ENCODE assay signal across 15 cellular contexts in the genomic region with DNA sequence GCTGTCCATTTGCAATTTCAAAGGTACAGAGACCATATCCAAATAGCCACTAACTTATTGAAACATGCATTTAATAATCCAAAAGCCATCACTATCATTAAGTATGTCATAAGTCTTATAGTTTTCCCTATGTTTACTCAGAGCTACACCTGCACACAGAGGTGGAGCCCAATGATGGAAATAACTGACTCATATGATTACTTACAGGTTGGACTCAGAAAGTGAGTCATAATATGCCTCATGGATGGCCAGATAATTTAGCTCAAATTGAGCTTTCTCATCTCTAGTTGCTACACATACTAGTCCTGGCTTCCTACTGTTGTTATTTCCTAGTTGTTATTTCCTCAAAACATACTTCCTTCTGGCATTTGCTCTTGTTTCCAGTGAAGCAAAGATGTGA.
DNase-seq lines count a peak whose midpoint lies in the region; ATAC-seq, FAIRE-seq and TF ChIP-seq lines count a peak whose summit lies in the region.
"Had no signal": no experiment of that assay in that cellular context is flagged by ENCODE, and none has a peak within 500 bp of the region (broad histone marks: within the 10 kb centered on the region; RNA-seq: fewer than 3 reads in every experiment).

No MANE protein-coding gene starts in this region.

- no peak overlapping the region for H3K9ac ChIP-seq in PC-3 (ENCODE audit: low read length)

- POLR2A ChIA-PET in PC-3 (lab: Charles Lee; ENCODE audit: unreplicated experiment) = no interaction called here

- intact Hi-C loops in PC-3 (cut with micrococcal nuclease) = no loop called here

- no peak overlapping the region for H3K4me3 ChIP-seq in PC-3 (ENCODE audit: low read length)
- H3K4me3 ChIP-seq in small intestine (ENCODE audit: low read depth in 1 of 2, low read length in 2 of 2) = no peak overlapping the region
- H3K4me3 ChIP-seq: HAP-1, Peyer's patch had no signal

- H3F3A ChIP-seq in PC-3 (ENCODE audit: low read length, unreplicated experiment) = no peaks in the 10 kb centered on the region

- H3K36me3 ChIP-seq in PC-3 (ENCODE audit: low read depth, low read length) (no peaks in the 10 kb centered on the region), small intestine (ENCODE audit: control insufficient read depth in 2 of 2, insufficient read depth in 2 of 2, low read length in 2 of 2) (no peaks in the 10 kb centered on the region)
- H3K36me3 ChIP-seq: HAP-1, Peyer's patch had no signal

- no TSS peak for BruUV-seq in PC-3 (replicated peaks; lab: Mats Ljungman, UMichigan)

- no peak overlapping the region for H3K4me2 ChIP-seq in PC-3 (ENCODE audit: low read length)

- no peaks in the 10 kb centered on the region for H3K27me3 ChIP-seq in PC-3 (ENCODE audit: low read length)
- H3K27me3 ChIP-seq in small intestine (ENCODE audit: control insufficient read depth in 2 of 2, insufficient read depth in 2 of 2, low read length in 2 of 2) = no peaks in the 10 kb centered on the region
- H3K27me3 ChIP-seq: Peyer's patch had no signal

- H4K20me1 ChIP-seq in PC-3 (ENCODE audit: low read length) = no peaks in the 10 kb centered on the region

- no peak for FAIRE-seq in small intestine (lab: Jason Lieb, UNC)

- H3K27ac ChIP-seq in PC-3 (ENCODE audit: low read length) = no peak overlapping the region
- no peak overlapping the region for H3K27ac ChIP-seq in epithelial cell of prostate
- H3K27ac ChIP-seq in small intestine (ENCODE audit: low read depth in 1 of 2, low read length in 1 of 2) = no peak overlapping the region
- H3K27ac ChIP-seq: Peyer's patch had no signal

- peak; percentile 60 for DNase-seq in PC-3
- peak; percentile 22 for DNase-seq in epithelial cell of prostate (ENCODE audit: low read depth, low spot score)
- DNase-seq in small intestine = no peak
- no peak for DNase-seq in DMS153 treated with DMSO at 0.1 percent for 48 hours (lab: John Stamatoyannopoulos, UW; ENCODE audit: unreplicated experiment)
- DNase-seq: ACHN; CD4-positive, CD25-positive, alpha-beta regulatory T cell; NCI-H345; NCI-H526 treated with DMSO at 0.1 percent for 48 hours; Peyer's patch; SIG-M5 had no signal

- H3K79me2 ChIP-seq in PC-3 (ENCODE audit: low read length) = no peaks in the 10 kb centered on the region

- H3K4me1 ChIP-seq in PC-3 (ENCODE audit: insufficient read depth, low read length) (no peaks in the 10 kb centered on the region), small intestine (ENCODE audit: control insufficient read depth in 2 of 2, insufficient read depth in 1 of 2, low read depth in 1 of 2, low read length in 1 of 2) (no peaks in the 10 kb centered on the region)
- H3K4me1 ChIP-seq: HAP-1, Peyer's patch had no signal

- no peak for TF ChIP-seq CTCF in PC-3 (conservative IDR thresholded peaks at IDR 0.05; ENCODE audit: low read depth, low read length)

- ATAC-seq in GM18870 (IDR thresholded peaks at IDR 0.05; ENCODE audit: unreplicated experiment) (peak; percentile 53), HG03159 (IDR thresholded peaks at IDR 0.05; ENCODE audit: unreplicated experiment) (peak; percentile 64), PC-3 (peak; percentile 70), GM21381 (IDR thresholded peaks at IDR 0.05; ENCODE audit: unreplicated experiment) (no peak), HG03045 (IDR thresholded peaks at IDR 0.05; ENCODE audit: unreplicated experiment) (no peak)

- H3K9me3 ChIP-seq in PC-3 (ENCODE audit: low read length) (no peaks in the 10 kb centered on the region), small intestine (ENCODE audit: control insufficient read depth, low read depth) (no peaks in the 10 kb centered on the region)
- H3K9me3 ChIP-seq: HAP-1, Peyer's patch had no signal

- no peaks in the 10 kb centered on the region for H3K9me2 ChIP-seq in PC-3 (replicated peaks; ENCODE audit: low read length)

- CTCF ChIA-PET in PC-3 (lab: Charles Lee) = no interaction called here

- H2AFZ ChIP-seq in PC-3 (ENCODE audit: low read length) = no peak overlapping the region

Comparison
In these comparisons a context has a peak if more than half of its experiments do, and no peak if none do; other contexts are left out.
1. ATAC-seq: peak in GM18870 (single experiment), HG03159 (single experiment) and PC-3 (single experiment); none in GM21381 (single experiment) and HG03045 (single experiment).
2. DNase-seq: peak in PC-3 (single experiment) and epithelial cell of prostate (single experiment); none in small intestine (single experiment) and DMS153 treated with DMSO at 0.1 percent for 48 hours (single experiment).